Comparison of ENCODE assay signal across 35 cellular contexts in genomic region chr12:88793091-88793490, GRCh38.
DNase-seq lines count a peak whose midpoint lies in the region; ATAC-seq, FAIRE-seq and TF ChIP-seq lines count a peak whose summit lies in the region.
"Had no signal": no experiment of that assay in that cellular context is flagged by ENCODE, and none has a peak within 500 bp of the region (broad histone marks: within the 10 kb centered on the region; RNA-seq: fewer than 3 reads in every experiment).

No MANE protein-coding gene starts in this region.

- CTCF ChIA-PET in HEK293 (lab: Yijun Ruan, JAX), result no interaction called here

- no peak overlapping the region for H3K4me3 ChIP-seq in AG09309 (ENCODE audit: control insufficient read depth, low read depth, low read length)
- no peak overlapping the region for H3K4me3 ChIP-seq in HEK293 (ENCODE audit: low read depth, low read length)
- no peak overlapping the region for H3K4me3 ChIP-seq in astrocyte (ENCODE audit: insufficient read depth, low read depth, low read length)
- H3K4me3 ChIP-seq in fibroblast of pulmonary artery (replicated peaks; ENCODE audit: low read depth, low read length), result no peak overlapping the region
- H3K4me3 ChIP-seq: A549, BLaER1, heart left ventricle, Peyer's patch, sigmoid colon, transverse colon had no signal

- no peaks in the 10 kb centered on the region for H3K27me3 Mint-ChIP-seq in astrocyte (ENCODE audit: low read depth, unreplicated experiment)
- H3K27me3 Mint-ChIP-seq in activated T-helper 17 cell treated with anti-CD3 and anti-CD28 coated beads, Interleukin-2, amount 50 U/mL, for 72 hours, result no peaks in the 10 kb centered on the region
- H3K27me3 Mint-ChIP-seq: activated naive CD8-positive, alpha-beta T cell treated with anti-CD3 and anti-CD28 coated beads, Interleukin-2, amount 50 U/mL, for 24 hours; naive B cell; progenitor cell of endocrine pancreas; T-helper 17 cell had no signal

- no peak overlapping the region for H3K9ac ChIP-seq in astrocyte (ENCODE audit: low read length)
- H3K9ac ChIP-seq: BLaER1 had no signal

- no peaks in the 10 kb centered on the region for H3K36me3 ChIP-seq in HEK293 (ENCODE audit: control insufficient read depth in 2 of 2, insufficient read depth in 1 of 2, low read length in 2 of 2)
- no peaks in the 10 kb centered on the region for H3K36me3 ChIP-seq in astrocyte (ENCODE audit: insufficient read depth, low read length)
- H3K36me3 ChIP-seq: BLaER1, heart left ventricle, Peyer's patch, sigmoid colon, transverse colon had no signal

- H3K4me3 Mint-ChIP-seq in astrocyte (ENCODE audit: unreplicated experiment), result no peak overlapping the region
- H3K4me3 Mint-ChIP-seq in activated T-helper 17 cell treated with anti-CD3 and anti-CD28 coated beads, Interleukin-2, amount 50 U/mL, for 72 hours, result no peak overlapping the region
- H3K4me3 Mint-ChIP-seq: activated naive CD8-positive, alpha-beta T cell treated with anti-CD3 and anti-CD28 coated beads, Interleukin-2, amount 50 U/mL, for 24 hours; activated T-cell treated with anti-CD3 and anti-CD28 coated beads, Interleukin-2, amount 50 U/mL, for 72 hours; brain; naive B cell; T-helper 17 cell had no signal

- POLR2A ChIA-PET in HEK293 (lab: Yijun Ruan, JAX), result no interaction called here

- TF ChIP-seq CTCF in AG09309 (IDR thresholded peaks at IDR 0.05; ENCODE audit: control insufficient read depth, insufficient read depth, low read depth, low read length, missing control alignments) (no peak), HEK293 (tag by site-specific recombination; IDR thresholded peaks at IDR 0.05) (no peak), astrocyte (IDR thresholded peaks at IDR 0.05; ENCODE audit: insufficient read depth, low read depth, low read length) (no peak), fibroblast of pulmonary artery (IDR thresholded peaks at IDR 0.05; ENCODE audit: low read length, missing control alignments) (no peak)

- H3K4me1 Mint-ChIP-seq in astrocyte (ENCODE audit: low read depth, unreplicated experiment), result peaks cover 1% of the 10 kb centered on the region
- no peaks in the 10 kb centered on the region for H3K4me1 Mint-ChIP-seq in activated T-helper 17 cell treated with anti-CD3 and anti-CD28 coated beads, Interleukin-2, amount 50 U/mL, for 72 hours
- H3K4me1 Mint-ChIP-seq: activated naive CD8-positive, alpha-beta T cell treated with anti-CD3 and anti-CD28 coated beads, Interleukin-2, amount 50 U/mL, for 24 hours; brain; naive B cell; T-helper 17 cell had no signal

- DNase-seq in AG09309 (ENCODE audit: low read depth) (peak; percentile 16), astrocyte (ENCODE audit: low read depth) (peak; percentile 30), fibroblast of pulmonary artery (ENCODE audit: low read depth) (peak; percentile 6), OCI-M1 (lab: John Stamatoyannopoulos, UW) (no peak), mesenteric fat pad (ENCODE audit: low spot score) (no peak)
- DNase-seq in activated CD4-positive, alpha-beta T cell treated with anti-CD3 and anti-CD28 coated beads, Interleukin-2, amount 50 U/mL, for 4 hours, result no peak
- DNase-seq: activated CD4-positive, alpha-beta T cell treated with anti-CD3 and anti-CD28 coated beads, Interleukin-2, amount 50 U/mL, for 48 hours; activated naive CD4-positive, alpha-beta T cell; activated naive CD8-positive, alpha-beta T cell treated with anti-CD3 and anti-CD28 coated beads, Interleukin-2, amount 50 U/mL, for 24 hours; activated T-cell treated with anti-CD3 and anti-CD28 coated beads, Interleukin-2, amount 50 U/mL, for 72 hours; DMS153; foreskin melanocyte; heart left ventricle; kidney; midbrain; naive B cell; NCI-H146; NCI-H2107; Peyer's patch; SHP77; sigmoid colon; stimulated activated CD4-positive, alpha-beta T cell treated with anti-CD3 and anti-CD28 coated beads, Interleukin-4, amount 100 ng/mL, for 24 hours; T-helper 17 cell; transverse colon had no signal

- H3K9me3 ChIP-seq in HEK293 (ENCODE audit: control insufficient read depth, insufficient read depth, low read depth, low read length) (no peaks in the 10 kb centered on the region), astrocyte (ENCODE audit: insufficient read depth, low read depth, low read length) (peaks cover 13% of the 10 kb centered on the region)
- H3K9me3 ChIP-seq: Peyer's patch had no signal

- no peak overlapping the region for H2AFZ ChIP-seq in astrocyte (ENCODE audit: low read depth, low read length)

- no peaks in the 10 kb centered on the region for H3K36me3 Mint-ChIP-seq in astrocyte (ENCODE audit: low read depth, unreplicated experiment)
- no peaks in the 10 kb centered on the region for H3K36me3 Mint-ChIP-seq in activated T-helper 17 cell treated with anti-CD3 and anti-CD28 coated beads, Interleukin-2, amount 50 U/mL, for 72 hours (ENCODE audit: low read depth)
- H3K36me3 Mint-ChIP-seq: brain had no signal

- no peak overlapping the region for H3K4me2 ChIP-seq in astrocyte (ENCODE audit: low read length)
- H3K4me2 ChIP-seq: A549, BLaER1 had no signal

- no peaks in the 10 kb centered on the region for H4K20me1 ChIP-seq in astrocyte (ENCODE audit: insufficient read depth, low read length)
- H4K20me1 ChIP-seq: BLaER1 had no signal

- no peak overlapping the region for H3K27ac Mint-ChIP-seq in astrocyte (ENCODE audit: unreplicated experiment)
- H3K27ac Mint-ChIP-seq in activated T-helper 17 cell treated with anti-CD3 and anti-CD28 coated beads, Interleukin-2, amount 50 U/mL, for 72 hours, result no peak overlapping the region
- H3K27ac Mint-ChIP-seq: activated naive CD8-positive, alpha-beta T cell treated with anti-CD3 and anti-CD28 coated beads, Interleukin-2, amount 50 U/mL, for 24 hours; activated T-cell treated with anti-CD3 and anti-CD28 coated beads, Interleukin-2, amount 50 U/mL, for 72 hours; brain; naive B cell; progenitor cell of endocrine pancreas; T-helper 17 cell had no signal

- ATAC-seq in activated T-helper 17 cell treated with anti-CD3 and anti-CD28 coated beads, Interleukin-2, amount 50 U/mL, for 72 hours (replicated peaks), result no peak
- ATAC-seq: A549; activated CD4-positive, CD25-positive, alpha-beta regulatory T cell treated with anti-CD3 and anti-CD28 coated beads, Interleukin-2, amount 50 U/mL, for 24 hours; activated naive CD8-positive, alpha-beta T cell treated with anti-CD3 and anti-CD28 coated beads, Interleukin-2, amount 50 U/mL, for 24 hours; activated T-cell treated with anti-CD3 and anti-CD28 coated beads, Interleukin-2, amount 50 U/mL, for 72 hours; heart left ventricle; T-helper 17 cell had no signal

- no peaks in the 10 kb centered on the region for H3K4me1 ChIP-seq in HEK293 (ENCODE audit: control insufficient read depth, insufficient read depth, low read length)
- no peaks in the 10 kb centered on the region for H3K4me1 ChIP-seq in astrocyte (ENCODE audit: insufficient read depth, low read length)
- H3K4me1 ChIP-seq: A549, BLaER1, heart left ventricle, Peyer's patch, sigmoid colon, transverse colon had no signal

- peaks cover 9% of the 10 kb centered on the region for H3K9me3 Mint-ChIP-seq in astrocyte (ENCODE audit: unreplicated experiment)
- H3K9me3 Mint-ChIP-seq in activated T-helper 17 cell treated with anti-CD3 and anti-CD28 coated beads, Interleukin-2, amount 50 U/mL, for 72 hours, result peaks cover 20% of the 10 kb centered on the region

- H3K27ac ChIP-seq in HEK293 (ENCODE audit: extremely low read depth, low read depth, low read length), result no peak overlapping the region
- H3K27ac ChIP-seq in astrocyte (ENCODE audit: low read depth, low read length), result no peak overlapping the region
- H3K27ac ChIP-seq: A549, BLaER1, heart left ventricle, Peyer's patch, sigmoid colon, transverse colon had no signal

- H3K27me3 ChIP-seq in astrocyte (ENCODE audit: insufficient read depth, low read length), result no peaks in the 10 kb centered on the region
- H3K27me3 ChIP-seq: BLaER1, heart left ventricle, Peyer's patch, sigmoid colon, transverse colon had no signal

- H3K79me2 ChIP-seq in astrocyte (ENCODE audit: insufficient read depth, low read length), result no peaks in the 10 kb centered on the region

- no peak for FAIRE-seq in astrocyte (lab: Jason Lieb, UNC)
- FAIRE-seq: A549, colon, endothelial cell of umbilical vein, H54, kidney, TTC549 had no signal

TF ChIP-seq in HEK293, 187 proteins besides CTCF, POLR2A, EP300 and RAD21:
- TF ChIP-seq ZNF366 (tag by site-specific recombination; conservative IDR thresholded peaks at IDR 0.05) (peak; percentile 58; the same call in 1 of the 2 replicates), EGR2 (tag by site-specific recombination; IDR thresholded peaks at IDR 0.05; ENCODE audit: low read depth) (no peak)

Comparison
In these comparisons a context has a peak if more than half of its experiments do, and no peak if none do; other contexts are left out.
1. DNase-seq: peak in AG09309 (single experiment), astrocyte (single experiment) and fibroblast of pulmonary artery (single experiment); none in OCI-M1 (single experiment), mesenteric fat pad (single experiment) and activated CD4-positive, alpha-beta T cell treated with anti-CD3 and anti-CD28 coated beads, Interleukin-2, amount 50 U/mL, for 4 hours (0 of 2).